8 cellular contexts compared by ENCODE assay signal in genomic region chr12:18430425-18431048, GRCh38.
DNase-seq lines count a peak whose midpoint lies in the region; ATAC-seq and TF ChIP-seq lines count a peak whose summit lies in the region.

No MANE protein-coding gene starts in this region.

- no peak overlapping the region for H3K4me3 Mint-ChIP-seq in WTC11
- no peak overlapping the region for H3K4me3 Mint-ChIP-seq in stimulated activated naive B cell treated with anti-CD40 and anti-IgM and Interleukin-4, amounts not matched to agents 10 μg/mL and 1 μg/mL and 100 μg/mL, for 72 hours
- no peak overlapping the region for H3K4me3 Mint-ChIP-seq in T-helper 17 cell

- H3K4me1 Mint-ChIP-seq in WTC11 (peaks cover 24% of the 10 kb centered on the region), T-helper 17 cell (no peaks in the 10 kb centered on the region)
- H3K4me1 Mint-ChIP-seq in stimulated activated naive B cell treated with anti-CD40 and anti-IgM and Interleukin-4, amounts not matched to agents 10 μg/mL and 1 μg/mL and 100 μg/mL, for 72 hours = no peaks in the 10 kb centered on the region

- H3K9me3 ChIP-seq in right cardiac atrium (ENCODE audit: control insufficient read depth, low read length) (no peaks in the 10 kb centered on the region), T-helper 17 cell (ENCODE audit: control insufficient read depth, low read length, poor library complexity, severe bottlenecking) (no peaks in the 10 kb centered on the region)

- H3K9me3 Mint-ChIP-seq in WTC11 = no peaks in the 10 kb centered on the region
- no peaks in the 10 kb centered on the region for H3K9me3 Mint-ChIP-seq in stimulated activated naive B cell treated with anti-CD40 and anti-IgM and Interleukin-4, amounts not matched to agents 10 μg/mL and 1 μg/mL and 100 μg/mL, for 72 hours

- 34% methylated on average over 3 of the region's 3 CpGs for WGBS in right cardiac atrium

- H3K27ac ChIP-seq in right cardiac atrium (ENCODE audit: low read length) = no peak overlapping the region

- POLR2A ChIA-PET in WTC11 (lab: Charles Lee) = interaction anchor here (0.9 to 1.1 kb wide), 2 partner anchors 14 to 323 kb away, joined by 3 read pairs; no protein-coding TSS in a partner anchor

- H3K27me3 ChIP-seq in right cardiac atrium (ENCODE audit: control insufficient read depth, insufficient read depth) = no peaks in the 10 kb centered on the region

- no peaks in the 10 kb centered on the region for H3K36me3 Mint-ChIP-seq in WTC11
- H3K36me3 Mint-ChIP-seq in stimulated activated naive B cell treated with anti-CD40 and anti-IgM and Interleukin-4, amounts not matched to agents 10 μg/mL and 1 μg/mL and 100 μg/mL, for 72 hours = no peaks in the 10 kb centered on the region
- H3K36me3 Mint-ChIP-seq in T-helper 17 cell (ENCODE audit: low read depth) = no peaks in the 10 kb centered on the region

- CTCF ChIA-PET in WTC11 (lab: Charles Lee) = interaction anchor here (0.6 to 1.5 kb wide), 14 partner anchors 11 to 756 kb away, joined by 3 to 7 read pairs (median 3); no protein-coding TSS in a partner anchor

- peak; percentile 78 for TF ChIP-seq CTCF in WTC11 (IDR thresholded peaks at IDR 0.05)

- DNase-seq in AG20443 (ENCODE audit: low spot score) = peak; percentile 74
- DNase-seq in LoVo (ENCODE audit: low spot score) = peak; percentile 31
- DNase-seq in WTC11 (ENCODE audit: low spot score) = peak; percentile 60
- peak; percentile 15 to 52 (median 48) for DNase-seq in right cardiac atrium
- DNase-seq in stimulated activated naive B cell treated with anti-CD40 and anti-IgM and Interleukin-4, amounts not matched to agents 10 μg/mL and 1 μg/mL and 100 μg/mL, for 72 hours = no peak
- no peak for DNase-seq in T-helper 17 cell
- no peak for DNase-seq in central memory CD4-positive, alpha-beta T cell

- no peak overlapping the region for H3K27ac Mint-ChIP-seq in WTC11
- no peak overlapping the region for H3K27ac Mint-ChIP-seq in stimulated activated naive B cell treated with anti-CD40 and anti-IgM and Interleukin-4, amounts not matched to agents 10 μg/mL and 1 μg/mL and 100 μg/mL, for 72 hours
- H3K27ac Mint-ChIP-seq in T-helper 17 cell = no peak overlapping the region

- H3K4me3 ChIP-seq in right cardiac atrium (ENCODE audit: low read length) = no peak overlapping the region

- ATAC-seq in GM18868 (IDR thresholded peaks at IDR 0.05; ENCODE audit: unreplicated experiment) = peak; percentile 91
- peak; percentile 96 for ATAC-seq in WTC11
- peak; percentile 83 to 86 for ATAC-seq in right cardiac atrium
- peak; percentile 60 to 62 for ATAC-seq in stimulated activated naive B cell treated with anti-CD40 and anti-IgM and Interleukin-4, amounts not matched to agents 10 μg/mL and 1 μg/mL and 100 μg/mL, for 72 hours (replicated peaks)
- no peak for ATAC-seq in T-helper 17 cell

- intact Hi-C loops in right cardiac atrium (cut with DNase I) = loop anchor here in 1 of 4 donors (10.0 kb wide), 1 partner anchor 754 kb away; no protein-coding TSS in a partner anchor

- no peaks in the 10 kb centered on the region for H3K27me3 Mint-ChIP-seq in WTC11 (ENCODE audit: low read depth)
- H3K27me3 Mint-ChIP-seq in stimulated activated naive B cell treated with anti-CD40 and anti-IgM and Interleukin-4, amounts not matched to agents 10 μg/mL and 1 μg/mL and 100 μg/mL, for 72 hours = no peaks in the 10 kb centered on the region
- H3K27me3 Mint-ChIP-seq in T-helper 17 cell = no peaks in the 10 kb centered on the region

- H3K4me1 ChIP-seq in right cardiac atrium (ENCODE audit: control insufficient read depth, insufficient read depth, low read length) = no peaks in the 10 kb centered on the region

TF ChIP-seq in WTC11, 78 proteins besides CTCF, POLR2A, EP300 and RAD21:
- no peak for TF ChIP-seq RELA (CRISPR knock-in tag; IDR thresholded peaks at IDR 0.05; ENCODE audit: borderline replicate concordance)
- no peak for TF ChIP-seq HMGXB4 (CRISPR knock-in tag; IDR thresholded peaks at IDR 0.05)
- no peak for TF ChIP-seq NR3C1 (CRISPR knock-in tag; conservative IDR thresholded peaks at IDR 0.05; ENCODE audit: low read depth)
- no peak for TF ChIP-seq ELF4 (CRISPR knock-in tag; IDR thresholded peaks at IDR 0.05; ENCODE audit: low read depth)
- no peak for TF ChIP-seq ZNF263 (CRISPR knock-in tag; IDR thresholded peaks at IDR 0.05; ENCODE audit: low read depth)

Comparison
In these comparisons a context has a peak if more than half of its experiments do, and no peak if none do; other contexts are left out.
1. DNase-seq: peak in AG20443 (single experiment), LoVo (single experiment), WTC11 (single experiment) and right cardiac atrium (3 of 3); none in stimulated activated naive B cell treated with anti-CD40 and anti-IgM and Interleukin-4, amounts not matched to agents 10 μg/mL and 1 μg/mL and 100 μg/mL, for 72 hours (single experiment), T-helper 17 cell (0 of 3) and central memory CD4-positive, alpha-beta T cell (single experiment).